In the genomic region with DNA sequence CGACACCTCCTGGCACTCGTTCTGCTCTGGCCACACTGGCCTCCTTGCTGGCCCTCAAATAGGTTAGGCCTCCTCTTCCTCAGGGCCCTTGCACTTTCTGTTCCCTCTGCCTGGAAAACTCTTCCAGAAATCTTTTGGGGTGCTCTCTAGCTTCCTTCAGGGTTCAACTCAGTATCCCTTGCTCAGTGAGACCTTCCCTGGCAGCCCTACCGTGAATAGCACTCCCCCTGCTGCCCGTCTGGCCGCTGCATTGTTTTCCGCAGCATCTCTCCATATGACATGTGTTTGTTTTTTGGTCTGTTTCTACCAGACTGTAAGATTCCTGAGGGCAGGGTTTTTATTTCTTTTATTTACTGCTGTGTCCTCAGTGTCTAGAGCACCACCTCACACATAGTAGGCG, we compare ENCODE assay signal across 33 cellular contexts. TPM values are rescaled to one million over a fixed set of nuclear protein-coding genes. Genes with fewer than 3 reads are reported as not detected.
DNase-seq lines count a peak whose midpoint lies in the region; ATAC-seq, FAIRE-seq and TF ChIP-seq lines count a peak whose summit lies in the region.
"Had no signal": no experiment of that assay in that cellular context is flagged by ENCODE, and none has a peak within 500 bp of the region (broad histone marks: within the 10 kb centered on the region; RNA-seq: fewer than 3 reads in every experiment).

No MANE protein-coding gene starts in this region.

- H3K9me3 Mint-ChIP-seq in MCF 10A (ENCODE audit: unreplicated experiment), result no peaks in the 10 kb centered on the region
- no peaks in the 10 kb centered on the region for H3K9me3 Mint-ChIP-seq in activated T-helper 17 cell treated with anti-CD3 and anti-CD28 coated beads, Interleukin-2, amount 50 U/mL, for 72 hours
- H3K9me3 Mint-ChIP-seq in stimulated activated naive B cell treated with anti-CD40 and anti-IgM and Interleukin-4, amounts not matched to agents 10 μg/mL and 1 μg/mL and 100 μg/mL, for 72 hours, result no peaks in the 10 kb centered on the region
- no peaks in the 10 kb centered on the region for H3K9me3 Mint-ChIP-seq in naive thymus-derived CD8-positive, alpha-beta T cell
- H3K9me3 Mint-ChIP-seq: activated CD4-positive, alpha-beta memory T cell treated with anti-CD3 and anti-CD28 coated beads, Interleukin-2, amount 10 ng/mL, durations not matched to agents 7 days and 5 days; activated naive CD8-positive, alpha-beta T cell treated with anti-CD3 and anti-CD28 coated beads for 36 hours; activated T-helper 2 cell treated with anti-CD3 and anti-CD28 coated beads, Interferon-gamma antibody, Interleukin-2, Interleukin-4, amounts not matched to agents 10 μg/mL and 5 μg/mL and 100 μg/mL, durations not matched to agents 14 hours and 24 hours and 36 hours; stimulated activated naive CD8-positive, alpha-beta T cell treated with anti-CD3 and anti-CD28 coated beads, Interleukin-15, Interleukin-2, amounts not matched to agents 100 ng/mL and 50 ng/mL, for 24 hours; T-helper 1 cell treated with Interleukin-12 subunit alpha and Interleukin-12 subunit beta and Interleukin-4 antibody, amounts not matched to agents 30 μg/mL and 1 μg/mL, for 36 hours had no signal

- TF ChIP-seq CTCF in MCF 10A (IDR thresholded peaks at IDR 0.05; ENCODE audit: unreplicated experiment), result no peak
- TF ChIP-seq CTCF in breast epithelium (IDR thresholded peaks at IDR 0.05), result no peak
- TF ChIP-seq CTCF in foreskin keratinocyte (conservative IDR thresholded peaks at IDR 0.05), result peak; percentile 3

- FAIRE-seq in GM12891 (lab: Jason Lieb, UNC), result no peak
- FAIRE-seq: A549, frontal cortex, H54, kidney, TTC549 had no signal

- H3K27me3 ChIP-seq in breast epithelium (no peaks in the 10 kb centered on the region), foreskin keratinocyte (no peaks in the 10 kb centered on the region)
- H3K27me3 ChIP-seq: vagina had no signal

- no peak overlapping the region for H3K27ac ChIP-seq in breast epithelium
- H3K27ac ChIP-seq in foreskin keratinocyte, result no peak overlapping the region
- H3K27ac ChIP-seq: A549, HL-60, PC-9, vagina had no signal

- H3K27ac Mint-ChIP-seq in MCF 10A (ENCODE audit: low read depth, unreplicated experiment), result peak overlapping the region; percentile 33
- peak overlapping the region; percentile 61 for H3K27ac Mint-ChIP-seq in activated T-helper 17 cell treated with anti-CD3 and anti-CD28 coated beads, Interleukin-2, amount 50 U/mL, for 72 hours
- peak overlapping the region; percentile 69 for H3K27ac Mint-ChIP-seq in stimulated activated naive B cell treated with anti-CD40 and anti-IgM and Interleukin-4, amounts not matched to agents 10 μg/mL and 1 μg/mL and 100 μg/mL, for 72 hours
- H3K27ac Mint-ChIP-seq in naive thymus-derived CD8-positive, alpha-beta T cell, result peak overlapping the region in 4 of 10 donors; percentile 14 to 79 (median 67)
- H3K27ac Mint-ChIP-seq: activated CD4-positive, alpha-beta memory T cell treated with anti-CD3 and anti-CD28 coated beads, Interleukin-2, amount 10 ng/mL, durations not matched to agents 7 days and 5 days; activated naive CD8-positive, alpha-beta T cell treated with anti-CD3 and anti-CD28 coated beads for 36 hours; activated T-helper 2 cell treated with anti-CD3 and anti-CD28 coated beads, Interferon-gamma antibody, Interleukin-2, Interleukin-4, amounts not matched to agents 10 μg/mL and 5 μg/mL and 100 μg/mL, durations not matched to agents 14 hours and 24 hours and 36 hours; stimulated activated naive CD8-positive, alpha-beta T cell treated with anti-CD3 and anti-CD28 coated beads, Interleukin-15, Interleukin-2, amounts not matched to agents 100 ng/mL and 50 ng/mL, for 24 hours; T-helper 1 cell treated with Interleukin-12 subunit alpha and Interleukin-12 subunit beta and Interleukin-4 antibody, amounts not matched to agents 30 μg/mL and 1 μg/mL, for 36 hours had no signal

- CTCF ChIA-PET in MCF 10A (lab: Yijun Ruan, JAX), result no interaction called here

- TF ChIP-seq POLR2A in breast epithelium (IDR thresholded peaks at IDR 0.05) (no peak), GM12891 (IDR thresholded peaks at IDR 0.05; ENCODE audit: low read depth, low read length) (no peak)

- BruUV-seq in MCF 10A (replicated peaks; lab: Mats Ljungman, UMichigan), result no TSS peak

- no peaks in the 10 kb centered on the region for H3K4me1 ChIP-seq in breast epithelium
- no peaks in the 10 kb centered on the region for H3K4me1 ChIP-seq in foreskin keratinocyte
- H3K4me1 ChIP-seq: A549 had no signal

- H3K27me3 Mint-ChIP-seq in MCF 10A (ENCODE audit: insufficient read depth, unreplicated experiment), result no peaks in the 10 kb centered on the region
- H3K27me3 Mint-ChIP-seq in activated T-helper 17 cell treated with anti-CD3 and anti-CD28 coated beads, Interleukin-2, amount 50 U/mL, for 72 hours, result no peaks in the 10 kb centered on the region
- H3K27me3 Mint-ChIP-seq in stimulated activated naive B cell treated with anti-CD40 and anti-IgM and Interleukin-4, amounts not matched to agents 10 μg/mL and 1 μg/mL and 100 μg/mL, for 72 hours, result no peaks in the 10 kb centered on the region
- H3K27me3 Mint-ChIP-seq in naive thymus-derived CD8-positive, alpha-beta T cell, result no peaks in the 10 kb centered on the region
- H3K27me3 Mint-ChIP-seq: activated CD4-positive, alpha-beta memory T cell treated with anti-CD3 and anti-CD28 coated beads, Interleukin-2, amount 10 ng/mL, durations not matched to agents 7 days and 5 days; activated naive CD8-positive, alpha-beta T cell treated with anti-CD3 and anti-CD28 coated beads for 36 hours; stimulated activated naive CD8-positive, alpha-beta T cell treated with anti-CD3 and anti-CD28 coated beads, Interleukin-15, Interleukin-2, amounts not matched to agents 100 ng/mL and 50 ng/mL, for 24 hours had no signal

- POLR2A ChIA-PET in MCF 10A (lab: Yijun Ruan, JAX), result no interaction called here
- POLR2A ChIA-PET in naive thymus-derived CD8-positive, alpha-beta T cell (lab: Charles Lee), result no interaction called here

- no peak for ATAC-seq in activated T-helper 17 cell treated with anti-CD3 and anti-CD28 coated beads, Interleukin-2, amount 50 U/mL, for 72 hours (replicated peaks)
- no peak for ATAC-seq in foreskin keratinocyte
- no peak for ATAC-seq in stimulated activated naive B cell treated with anti-CD40 and anti-IgM and Interleukin-4, amounts not matched to agents 10 μg/mL and 1 μg/mL and 100 μg/mL, for 72 hours (replicated peaks)
- ATAC-seq in naive thymus-derived CD8-positive, alpha-beta T cell, result no peak
- ATAC-seq: A549, Right ventricle myocardium inferior, SK-N-SH treated with all-trans-retinoic acid at 6 μM for 48 hours had no signal

- H3K36me3 ChIP-seq in breast epithelium, result peaks cover 9% of the 10 kb centered on the region

- no peak overlapping the region for H3K4me3 ChIP-seq in breast epithelium
- H3K4me3 ChIP-seq: A549, PC-9, vagina had no signal

- intact Hi-C loops in MCF 10A (cut with micrococcal nuclease) (no loop called here), breast epithelium (cut with DNase I; ENCODE audit: low total_unique reads) (no loop called here)

- no peaks in the 10 kb centered on the region for H3K4me1 Mint-ChIP-seq in MCF 10A (ENCODE audit: insufficient read depth, unreplicated experiment)
- H3K4me1 Mint-ChIP-seq in activated T-helper 17 cell treated with anti-CD3 and anti-CD28 coated beads, Interleukin-2, amount 50 U/mL, for 72 hours, result peaks cover 2% of the 10 kb centered on the region
- H3K4me1 Mint-ChIP-seq in stimulated activated naive B cell treated with anti-CD40 and anti-IgM and Interleukin-4, amounts not matched to agents 10 μg/mL and 1 μg/mL and 100 μg/mL, for 72 hours, result peaks cover 10 to 19% of the 10 kb centered on the region in 2 donors
- H3K4me1 Mint-ChIP-seq in naive thymus-derived CD8-positive, alpha-beta T cell, result peaks cover 5 to 24% (median 12%) of the 10 kb centered on the region in 4 donors

- no peaks in the 10 kb centered on the region for H3K9me3 ChIP-seq in breast epithelium
- H3K9me3 ChIP-seq: A549, vagina had no signal

- no peak overlapping the region for H3K4me3 Mint-ChIP-seq in MCF 10A (ENCODE audit: unreplicated experiment)
- no peak overlapping the region for H3K4me3 Mint-ChIP-seq in activated T-helper 17 cell treated with anti-CD3 and anti-CD28 coated beads, Interleukin-2, amount 50 U/mL, for 72 hours
- H3K4me3 Mint-ChIP-seq in stimulated activated naive B cell treated with anti-CD40 and anti-IgM and Interleukin-4, amounts not matched to agents 10 μg/mL and 1 μg/mL and 100 μg/mL, for 72 hours, result no peak overlapping the region
- H3K4me3 Mint-ChIP-seq in naive thymus-derived CD8-positive, alpha-beta T cell, result peak overlapping the region in 1 of 10 donors; percentile 16
- H3K4me3 Mint-ChIP-seq: activated CD4-positive, alpha-beta memory T cell treated with anti-CD3 and anti-CD28 coated beads, Interleukin-2, amount 10 ng/mL, durations not matched to agents 7 days and 5 days; activated naive CD8-positive, alpha-beta T cell treated with anti-CD3 and anti-CD28 coated beads for 36 hours; stimulated activated naive CD8-positive, alpha-beta T cell treated with anti-CD3 and anti-CD28 coated beads, Interleukin-15, Interleukin-2, amounts not matched to agents 100 ng/mL and 50 ng/mL, for 24 hours; T-helper 1 cell treated with Interleukin-12 subunit alpha and Interleukin-12 subunit beta and Interleukin-4 antibody, amounts not matched to agents 30 μg/mL and 1 μg/mL, for 36 hours had no signal

- DNase-seq in MCF 10A (ENCODE audit: unreplicated experiment) (no peak), breast epithelium (ENCODE audit: low spot score in 2 of 2) (no peak), foreskin keratinocyte (no peak), AG08396 (ENCODE audit: low spot score) (no peak), GM12891 (ENCODE audit: insufficient read length, low spot score) (no peak)
- DNase-seq in stimulated activated naive B cell treated with anti-CD40 and anti-IgM and Interleukin-4, amounts not matched to agents 10 μg/mL and 1 μg/mL and 100 μg/mL, for 72 hours, result no peak
- DNase-seq in naive thymus-derived CD8-positive, alpha-beta T cell, result no peak
- DNase-seq: activated CD4-positive, alpha-beta memory T cell treated with anti-CD3 and anti-CD28 coated beads, Interleukin-2, amount 10 ng/mL, durations not matched to agents 7 days and 5 days; activated CD4-positive, CD25-positive, alpha-beta regulatory T cell treated with anti-CD3 and anti-CD28 coated beads, Interleukin-2, amount 50 U/mL, for 72 hours; activated naive CD8-positive, alpha-beta T cell treated with anti-CD3 and anti-CD28 coated beads for 36 hours; AML-193; anterior cingulate cortex; DMS 273 treated with DMSO at 0.1 percent for 48 hours; kidney; NCI-H1417 treated with DMSO at 0.1 percent for 48 hours; NCI-H2081; NCI-H2227 treated with DMSO at 0.1 percent for 48 hours; NCI-H526 treated with DMSO at 0.1 percent for 48 hours; NK-92 treated with Interleukin-12 subunit alpha and Interleukin-12 subunit beta, amount 100 ng/mL, for 24 hours; nucleus accumbens; PC-9 had no signal

- H3K36me3 Mint-ChIP-seq in MCF 10A (ENCODE audit: insufficient read depth, unreplicated experiment), result peaks cover 96% of the 10 kb centered on the region
- H3K36me3 Mint-ChIP-seq in activated T-helper 17 cell treated with anti-CD3 and anti-CD28 coated beads, Interleukin-2, amount 50 U/mL, for 72 hours (ENCODE audit: low read depth), result peaks cover 100% of the 10 kb centered on the region
- peaks cover 40 to 53% of the 10 kb centered on the region in 2 donors for H3K36me3 Mint-ChIP-seq in stimulated activated naive B cell treated with anti-CD40 and anti-IgM and Interleukin-4, amounts not matched to agents 10 μg/mL and 1 μg/mL and 100 μg/mL, for 72 hours
- peaks cover 7 to 95% (median 41%) of the 10 kb centered on the region in 3 donors for H3K36me3 Mint-ChIP-seq in naive thymus-derived CD8-positive, alpha-beta T cell

RNA-seq across cellular contexts. Expression of gene DDX27, which starts 6.7 kb away (rescaled TPM):
- 45.7 and 56.4 TPM in 2 replicates for total RNA-seq in MCF 10A (2022)
- 10 to 100 TPM; 28.5 to 35.1 (median 34.8) TPM for total RNA-seq in breast epithelium
- total RNA-seq in activated T-helper 17 cell treated with anti-CD3 and anti-CD28 coated beads, Interleukin-2, amount 50 U/mL, for 72 hours, result 10 to 100 TPM; 35.6 to 56.3 TPM
- total RNA-seq in foreskin keratinocyte, result 47.2 and 51.5 TPM in 2 replicates
- polyA plus RNA-seq in foreskin keratinocyte, result 32.9 and 38.0 TPM in 2 replicates
- polyA plus RNA-seq in GM12891 (2012; ENCODE audit: low read depth, missing spikeins), result 35.6 TPM
- total RNA-seq in naive thymus-derived CD8-positive, alpha-beta T cell, result 10 to 100 TPM; 65.1 to 65.2 TPM
- polyA plus RNA-seq in naive thymus-derived CD8-positive, alpha-beta T cell, result 10 to 100 TPM; 28.4 to 57.7 (median 37.9) TPM

RNA-seq across cellular contexts. Expression of gene STAU1, which starts 37.8 kb away (rescaled TPM):
- 109 and 110 TPM in 2 replicates for total RNA-seq in MCF 10A (2022)
- total RNA-seq in breast epithelium, result 10 to 100 TPM; 79.8 to 85.2 (median 79.9) TPM
- 10 to 100 TPM; 73.3 to 88.2 TPM for total RNA-seq in activated T-helper 17 cell treated with anti-CD3 and anti-CD28 coated beads, Interleukin-2, amount 50 U/mL, for 72 hours
- 72.4 and 73.3 TPM in 2 replicates for total RNA-seq in foreskin keratinocyte
- 36.5 and 40.5 TPM in 2 replicates for polyA plus RNA-seq in foreskin keratinocyte
- 35.3 TPM for polyA plus RNA-seq in GM12891 (2012; ENCODE audit: low read depth, missing spikeins)
- total RNA-seq in naive thymus-derived CD8-positive, alpha-beta T cell, result 10 to 100 TPM; 43.8 to 45.3 TPM
- 10 to 100 TPM; 28.5 to 34.7 (median 30.2) TPM for polyA plus RNA-seq in naive thymus-derived CD8-positive, alpha-beta T cell

RNA-seq across cellular contexts. Expression of gene ZNFX1, which starts 52.0 kb away (rescaled TPM):
- 24.3 and 26.8 TPM in 2 replicates for total RNA-seq in MCF 10A (2022)
- 10 to 100 TPM; 36.3 to 42.1 (median 36.7) TPM for total RNA-seq in breast epithelium
- 10 to 100 TPM; 32.8 to 54.9 TPM for total RNA-seq in activated T-helper 17 cell treated with anti-CD3 and anti-CD28 coated beads, Interleukin-2, amount 50 U/mL, for 72 hours
- total RNA-seq in foreskin keratinocyte, result 34.0 and 42.6 TPM in 2 replicates
- polyA plus RNA-seq in foreskin keratinocyte, result 8.4 and 9.1 TPM in 2 replicates
- polyA plus RNA-seq in GM12891 (2012; ENCODE audit: low read depth, missing spikeins), result 11.0 TPM
- total RNA-seq in naive thymus-derived CD8-positive, alpha-beta T cell, result 10 to 100 TPM; 56.4 to 57.2 TPM
- polyA plus RNA-seq in naive thymus-derived CD8-positive, alpha-beta T cell, result 10 to 100 TPM; 28.1 to 45.0 (median 35.8) TPM
